In the genomic region with DNA sequence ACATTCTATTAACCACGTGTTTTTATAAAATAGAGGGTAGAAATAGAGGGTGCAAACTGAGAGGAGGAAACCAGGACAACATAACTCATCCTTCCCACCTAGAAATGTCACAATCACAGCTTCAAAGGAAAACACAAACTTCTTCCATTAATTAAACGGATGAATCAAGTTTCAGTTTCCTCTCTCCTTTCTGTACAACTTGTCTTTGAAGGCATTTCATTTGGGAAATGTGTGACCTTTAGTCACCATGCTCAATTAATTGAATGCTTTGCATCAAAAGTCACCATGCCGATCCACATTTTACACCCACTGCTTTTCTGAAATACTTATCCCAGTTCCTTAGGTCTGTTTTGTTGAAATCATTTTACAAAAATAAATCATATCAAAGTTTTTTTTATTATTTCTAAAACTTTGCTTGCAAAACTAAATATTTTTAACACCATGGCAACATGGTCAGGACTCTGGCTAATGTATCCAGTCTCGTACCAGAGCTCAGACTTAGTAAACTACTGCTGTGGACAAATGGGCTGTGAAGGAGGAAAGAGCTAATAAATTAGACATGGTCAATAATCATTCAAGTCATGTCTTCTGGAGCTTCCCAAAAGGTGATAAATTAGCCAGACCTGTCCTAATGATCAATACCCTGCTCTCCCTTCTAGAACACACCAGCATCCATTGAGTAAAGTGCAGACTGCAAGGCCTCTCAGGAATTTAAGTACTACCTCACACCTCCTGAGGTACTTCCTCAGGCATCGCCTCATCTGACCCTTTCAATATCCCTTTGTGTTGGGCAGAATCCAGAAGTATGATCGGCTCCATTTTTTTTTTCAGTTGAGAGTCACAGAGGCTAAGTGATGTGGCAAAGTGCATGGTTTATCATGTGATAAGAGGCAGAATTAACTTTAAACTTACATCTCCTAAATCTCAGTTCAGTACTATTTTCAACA, we compare ENCODE assay signal across 29 cellular contexts.
A peak's percentile ranks its signal among the peaks of the same experiment; 100 is the strongest.
DNase-seq lines count a peak whose midpoint lies in the region; ATAC-seq and TF ChIP-seq lines count a peak whose summit lies in the region.
"Had no signal": no experiment of that assay in that cellular context is flagged by ENCODE, and none has a peak within 500 bp of the region (broad histone marks: within the 10 kb centered on the region; RNA-seq: fewer than 3 reads in every experiment).

No MANE protein-coding gene starts in this region.

- H3K4me1 ChIP-seq in left lung: peaks cover 0 to 5% of the 10 kb centered on the region in 2 donors
- peaks cover 0 to 26% (median 17%) of the 10 kb centered on the region in 4 donors for H3K4me1 ChIP-seq in stomach

- ATAC-seq in left lung (peak; percentile 53), left ventricle myocardium superior (no peak)
- ATAC-seq in stimulated activated naive CD8-positive, alpha-beta T cell treated with anti-CD3 and anti-CD28 coated beads, Interleukin-15, amount 100 ng/mL, for 72 hours: no peak
- ATAC-seq: activated CD8-positive, alpha-beta T cell treated with anti-CD3 and anti-CD28 coated beads, Interleukin-2, amount 10 ng/mL, durations not matched to agents 7 days and 5 days; activated naive CD8-positive, alpha-beta T cell treated with anti-CD3 and anti-CD28 coated beads, Interleukin-2, amount 50 U/mL, for 24 hours; effector memory CD8-positive, alpha-beta T cell had no signal

- no peak for TF ChIP-seq CTCF in chondrocyte (IDR thresholded peaks at IDR 0.05)
- no peak for TF ChIP-seq CTCF in left lung (IDR thresholded peaks at IDR 0.05)
- TF ChIP-seq CTCF in stomach (IDR thresholded peaks at IDR 0.05): no peak

- WGBS in stomach, 5 donors: 58 to 80% (median 65%) methylated on average over 6 of the region's 6 CpGs

- peaks cover under 1% of the 10 kb centered on the region for H3K36me3 Mint-ChIP-seq in chondrocyte (ENCODE audit: low read depth)
- H3K36me3 Mint-ChIP-seq: CD4-positive, CD25-positive, alpha-beta regulatory T cell had no signal

- H3K27ac Mint-ChIP-seq in chondrocyte (ENCODE audit: unreplicated experiment): peak overlapping the region; percentile 72
- no peak overlapping the region for H3K27ac Mint-ChIP-seq in stimulated activated naive CD8-positive, alpha-beta T cell treated with anti-CD3 and anti-CD28 coated beads, Interleukin-15, amount 100 ng/mL, for 72 hours
- H3K27ac Mint-ChIP-seq: activated CD8-positive, alpha-beta T cell treated with anti-CD3 and anti-CD28 coated beads, Interleukin-2, amount 10 ng/mL, durations not matched to agents 7 days and 5 days; activated naive CD8-positive, alpha-beta T cell treated with anti-CD3 and anti-CD28 coated beads, Interleukin-2, amount 50 U/mL, for 24 hours; CD4-positive, CD25-positive, alpha-beta regulatory T cell; effector memory CD8-positive, alpha-beta T cell had no signal

- H3K4me1 Mint-ChIP-seq in chondrocyte (ENCODE audit: low read depth): peaks cover 38% of the 10 kb centered on the region
- no peaks in the 10 kb centered on the region for H3K4me1 Mint-ChIP-seq in stimulated activated naive CD8-positive, alpha-beta T cell treated with anti-CD3 and anti-CD28 coated beads, Interleukin-15, amount 100 ng/mL, for 72 hours
- H3K4me1 Mint-ChIP-seq: activated naive CD8-positive, alpha-beta T cell treated with anti-CD3 and anti-CD28 coated beads, Interleukin-2, amount 50 U/mL, for 24 hours; CD4-positive, CD25-positive, alpha-beta regulatory T cell had no signal

- no peak overlapping the region for H3K4me3 Mint-ChIP-seq in chondrocyte (ENCODE audit: unreplicated experiment)
- H3K4me3 Mint-ChIP-seq in stimulated activated naive CD8-positive, alpha-beta T cell treated with anti-CD3 and anti-CD28 coated beads, Interleukin-15, amount 100 ng/mL, for 72 hours: no peak overlapping the region
- H3K4me3 Mint-ChIP-seq: activated CD8-positive, alpha-beta T cell treated with anti-CD3 and anti-CD28 coated beads, Interleukin-2, amount 10 ng/mL, durations not matched to agents 7 days and 5 days; activated naive CD8-positive, alpha-beta T cell treated with anti-CD3 and anti-CD28 coated beads, Interleukin-2, amount 50 U/mL, for 24 hours; CD4-positive, CD25-positive, alpha-beta regulatory T cell; effector memory CD8-positive, alpha-beta T cell had no signal

- TF ChIP-seq EP300 in stomach (IDR thresholded peaks at IDR 0.05): no peak

- TF ChIP-seq POLR2A in stomach (IDR thresholded peaks at IDR 0.05): no peak

- no peak overlapping the region for H3K4me3 ChIP-seq in left lung
- H3K4me3 ChIP-seq in stomach: no peak overlapping the region
- H3K4me3 ChIP-seq: lung, PC-9, vagina had no signal

- no peaks in the 10 kb centered on the region for H3K36me3 ChIP-seq in left lung
- H3K36me3 ChIP-seq in stomach: peaks cover 0 to 3% (median 0%) of the 10 kb centered on the region in 4 donors
- H3K36me3 ChIP-seq: vagina had no signal

- no peak overlapping the region for H3K27ac ChIP-seq in left lung
- peak overlapping the region in 4 of 5 donors; percentile 7 to 68 (median 36) for H3K27ac ChIP-seq in stomach
- H3K27ac ChIP-seq: brain microvascular endothelial cell, PC-9, vagina had no signal

- no peaks in the 10 kb centered on the region for H3K27me3 Mint-ChIP-seq in chondrocyte (ENCODE audit: low read depth)
- H3K27me3 Mint-ChIP-seq in stimulated activated naive CD8-positive, alpha-beta T cell treated with anti-CD3 and anti-CD28 coated beads, Interleukin-15, amount 100 ng/mL, for 72 hours: peaks cover 10% of the 10 kb centered on the region
- H3K27me3 Mint-ChIP-seq: activated naive CD8-positive, alpha-beta T cell treated with anti-CD3 and anti-CD28 coated beads, Interleukin-2, amount 50 U/mL, for 24 hours; effector memory CD8-positive, alpha-beta T cell had no signal

- intact Hi-C loops in left lung (cut with DNase I): no loop called here
- intact Hi-C loops in stomach (cut with DNase I; ENCODE audit: low total_unique reads): loop anchor here (10.0 kb wide), 1 partner anchor 56 kb away; no protein-coding TSS in a partner anchor
- intact Hi-C loops in left ventricle myocardium superior (cut with micrococcal nuclease): no loop called here

- H3K9me3 Mint-ChIP-seq in chondrocyte (ENCODE audit: low read depth): no peaks in the 10 kb centered on the region
- no peaks in the 10 kb centered on the region for H3K9me3 Mint-ChIP-seq in stimulated activated naive CD8-positive, alpha-beta T cell treated with anti-CD3 and anti-CD28 coated beads, Interleukin-15, amount 100 ng/mL, for 72 hours
- H3K9me3 Mint-ChIP-seq: activated naive CD8-positive, alpha-beta T cell treated with anti-CD3 and anti-CD28 coated beads, Interleukin-2, amount 50 U/mL, for 24 hours; effector memory CD8-positive, alpha-beta T cell had no signal

- H3K9me3 ChIP-seq in left lung (no peaks in the 10 kb centered on the region), stomach (no peaks in the 10 kb centered on the region)
- H3K9me3 ChIP-seq: vagina had no signal

- peak; percentile 32 for DNase-seq in EH (ENCODE audit: low read depth)
- no peak for DNase-seq in chondrocyte (ENCODE audit: low spot score)
- DNase-seq in left lung: no peak
- DNase-seq in stomach: no peak
- DNase-seq in amniotic stem cell (lab: John Stamatoyannopoulos, UW): no peak
- no peak for DNase-seq in LoVo (ENCODE audit: low spot score)
- DNase-seq in left ventricle myocardium superior: no peak
- no peak for DNase-seq in stimulated activated naive CD8-positive, alpha-beta T cell treated with anti-CD3 and anti-CD28 coated beads, Interleukin-15, amount 100 ng/mL, for 72 hours
- DNase-seq: activated CD4-positive, alpha-beta T cell treated with anti-CD3 and anti-CD28 coated beads for 1 hour; activated CD8-positive, alpha-beta T cell treated with anti-CD3 and anti-CD28 coated beads, Interleukin-2, amount 10 ng/mL, durations not matched to agents 7 days and 5 days; activated effector memory CD4-positive, alpha-beta T cell treated with anti-CD3 and anti-CD28 coated beads, Interleukin-2, amount 50 U/mL, for 16 hours; activated naive CD8-positive, alpha-beta T cell treated with anti-CD3 and anti-CD28 coated beads, Interleukin-2, amount 50 U/mL, for 24 hours; activated T-cell treated with anti-CD3 and anti-CD28 coated beads for 4 hours; brain microvascular endothelial cell; CD4-positive, CD25-positive, alpha-beta regulatory T cell; DMS 273 treated with DMSO at 0.1 percent for 48 hours; effector memory CD8-positive, alpha-beta T cell; kidney; MV-4-11; NCI-H510A treated with DMSO at 0.1 percent for 48 hours; NK-92 treated with Interleukin-12 subunit alpha and Interleukin-12 subunit beta, amount 100 ng/mL, for 24 hours; PC-9; SHP77 treated with DMSO at 0.1 percent for 48 hours; small intestine; stimulated activated CD4-positive, alpha-beta T cell treated with anti-CD3 and anti-CD28 coated beads, Interleukin-1b, Interleukin-23, amount 100 ng/mL, for 48 hours; substantia nigra; T-helper 1 cell had no signal

- no peaks in the 10 kb centered on the region for H3K27me3 ChIP-seq in left lung
- no peaks in the 10 kb centered on the region for H3K27me3 ChIP-seq in stomach
- H3K27me3 ChIP-seq: brain microvascular endothelial cell, vagina had no signal

Comparison
In these comparisons a context has a peak if more than half of its experiments do, and no peak if none do; other contexts are left out.
1. H3K27ac ChIP-seq: peak in stomach (4 of 5); none in left lung (0 of 2).